1 cellular context compared by ENCODE assay signal in the genomic region with DNA sequence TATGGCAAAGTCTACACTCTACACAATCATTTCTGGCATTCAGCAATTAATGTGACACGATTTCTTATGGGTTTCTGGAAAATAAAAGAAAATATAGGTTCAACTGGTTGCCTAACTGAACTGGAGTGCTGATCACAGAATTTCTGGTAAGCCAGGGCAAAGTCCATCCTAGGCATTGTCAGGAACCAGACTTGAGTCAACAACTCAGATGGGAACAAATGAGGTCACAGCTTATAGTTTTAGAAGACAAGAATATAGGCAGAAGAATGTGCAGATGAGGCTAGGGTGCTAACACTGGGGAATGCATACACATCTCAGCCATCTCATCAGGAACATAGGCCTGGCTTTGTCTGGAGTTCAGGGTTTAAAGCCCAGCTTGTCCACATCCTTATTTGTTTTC.
TF ChIP-seq lines count a peak whose summit lies in the region.

No MANE protein-coding gene starts in this region.

TF ChIP-seq in HepG2, 621 proteins besides CTCF, POLR2A, EP300 and RAD21 (continued from another document and continues in another):
- TF ChIP-seq, protein P1, sequence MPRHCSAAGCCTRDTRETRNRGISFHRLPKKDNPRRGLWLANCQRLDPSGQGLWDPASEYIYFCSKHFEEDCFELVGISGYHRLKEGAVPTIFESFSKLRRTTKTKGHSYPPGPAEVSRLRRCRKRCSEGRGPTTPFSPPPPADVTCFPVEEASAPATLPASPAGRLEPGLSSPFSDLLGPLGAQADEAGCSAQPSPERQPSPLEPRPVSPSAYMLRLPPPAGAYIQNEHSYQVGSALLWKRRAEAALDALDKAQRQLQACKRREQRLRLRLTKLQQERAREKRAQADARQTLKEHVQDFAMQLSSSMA (CRISPR knock-in tag; IDR thresholded peaks at IDR 0.05) = no peak
- TF ChIP-seq RNF2 (conservative IDR thresholded peaks at IDR 0.05; ENCODE audit: low read depth) (no peak), NFRKB (IDR thresholded peaks at IDR 0.05) (no peak), NBN (conservative IDR thresholded peaks at IDR 0.05) (no peak), SRSF9 (IDR thresholded peaks at IDR 0.05; ENCODE audit: borderline replicate concordance, insufficient read depth, low read depth, low read length, poor library complexity, severe bottlenecking) (no peak), ZNF331 (CRISPR knock-in tag; IDR thresholded peaks at IDR 0.05) (peak; percentile 60; the same call in 1 of the 2 replicates), ZNF121 (CRISPR knock-in tag; IDR thresholded peaks at IDR 0.05) (no peak), FOXO1 (CRISPR knock-in tag; IDR thresholded peaks at IDR 0.05) (peak; percentile 36; the same call in 1 of the 2 replicates), ZBTB20 (CRISPR knock-in tag; IDR thresholded peaks at IDR 0.05; ENCODE audit: borderline replicate concordance, low read depth) (peak; percentile 70; the same call in 1 of the 2 replicates), DPF2 (CRISPR knock-in tag; IDR thresholded peaks at IDR 0.05; ENCODE audit: borderline replicate concordance, low read depth) (no peak), NR1H2 (CRISPR knock-in tag; IDR thresholded peaks at IDR 0.05; ENCODE audit: borderline replicate concordance, low read depth) (no peak), JUN (CRISPR knock-in tag; IDR thresholded peaks at IDR 0.05) (no peak), NR2C2 (CRISPR knock-in tag; IDR thresholded peaks at IDR 0.05; ENCODE audit: borderline replicate concordance) (no peak; the same call in 1 of the 2 replicates), MTA3 (CRISPR knock-in tag; IDR thresholded peaks at IDR 0.05) (no peak), RELA (CRISPR knock-in tag; IDR thresholded peaks at IDR 0.05) (no peak), HOXA5 (CRISPR knock-in tag; IDR thresholded peaks at IDR 0.05) (no peak), JDP2 (CRISPR knock-in tag; IDR thresholded peaks at IDR 0.05; ENCODE audit: borderline replicate concordance) (no peak), KDM5A (IDR thresholded peaks at IDR 0.05; ENCODE audit: borderline replicate concordance, low read length) (no peak), AGO2 (optimal IDR thresholded peaks at IDR 0.05; ENCODE audit: low read depth, low read length) (no peak), ZNF30 (CRISPR knock-in tag; IDR thresholded peaks at IDR 0.05) (no peak), ESRRA (CRISPR knock-in tag; IDR thresholded peaks at IDR 0.05; ENCODE audit: low read depth) (no peak), MYNN (CRISPR knock-in tag; IDR thresholded peaks at IDR 0.05; ENCODE audit: low read depth) (no peak), GATAD2A (CRISPR knock-in tag; IDR thresholded peaks at IDR 0.05) (peak; percentile 80), ZFP1 (CRISPR knock-in tag; IDR thresholded peaks at IDR 0.05) (no peak), ZEB1 (IDR thresholded peaks at IDR 0.05; ENCODE audit: insufficient replicate concordance, low read depth) (no peak), IRX3 (CRISPR knock-in tag; IDR thresholded peaks at IDR 0.05; ENCODE audit: borderline replicate concordance, low read depth) (no peak)
- TF ChIP-seq, protein P2, sequence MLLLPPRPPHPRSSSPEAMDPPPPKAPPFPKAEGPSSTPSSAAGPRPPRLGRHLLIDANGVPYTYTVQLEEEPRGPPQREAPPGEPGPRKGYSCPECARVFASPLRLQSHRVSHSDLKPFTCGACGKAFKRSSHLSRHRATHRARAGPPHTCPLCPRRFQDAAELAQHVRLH (CRISPR knock-in tag; IDR thresholded peaks at IDR 0.05; ENCODE audit: borderline replicate concordance, low read depth) = no peak
- TF ChIP-seq, protein P3, sequence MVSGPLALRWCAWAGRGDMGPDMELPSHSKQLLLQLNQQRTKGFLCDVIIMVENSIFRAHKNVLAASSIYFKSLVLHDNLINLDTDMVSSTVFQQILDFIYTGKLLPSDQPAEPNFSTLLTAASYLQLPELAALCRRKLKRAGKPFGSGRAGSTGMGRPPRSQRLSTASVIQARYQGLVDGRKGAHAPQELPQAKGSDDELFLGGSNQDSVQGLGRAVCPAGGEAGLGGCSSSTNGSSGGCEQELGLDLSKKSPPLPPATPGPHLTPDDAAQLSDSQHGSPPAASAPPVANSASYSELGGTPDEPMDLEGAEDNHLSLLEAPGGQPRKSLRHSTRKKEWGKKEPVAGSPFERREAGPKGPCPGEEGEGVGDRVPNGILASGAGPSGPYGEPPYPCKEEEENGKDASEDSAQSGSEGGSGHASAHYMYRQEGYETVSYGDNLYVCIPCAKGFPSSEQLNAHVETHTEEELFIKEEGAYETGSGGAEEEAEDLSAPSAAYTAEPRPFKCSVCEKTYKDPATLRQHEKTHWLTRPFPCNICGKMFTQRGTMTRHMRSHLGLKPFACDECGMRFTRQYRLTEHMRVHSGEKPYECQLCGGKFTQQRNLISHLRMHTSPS (CRISPR knock-in tag; IDR thresholded peaks at IDR 0.05; ENCODE audit: low read depth) = no peak
- TF ChIP-seq, protein P4, sequence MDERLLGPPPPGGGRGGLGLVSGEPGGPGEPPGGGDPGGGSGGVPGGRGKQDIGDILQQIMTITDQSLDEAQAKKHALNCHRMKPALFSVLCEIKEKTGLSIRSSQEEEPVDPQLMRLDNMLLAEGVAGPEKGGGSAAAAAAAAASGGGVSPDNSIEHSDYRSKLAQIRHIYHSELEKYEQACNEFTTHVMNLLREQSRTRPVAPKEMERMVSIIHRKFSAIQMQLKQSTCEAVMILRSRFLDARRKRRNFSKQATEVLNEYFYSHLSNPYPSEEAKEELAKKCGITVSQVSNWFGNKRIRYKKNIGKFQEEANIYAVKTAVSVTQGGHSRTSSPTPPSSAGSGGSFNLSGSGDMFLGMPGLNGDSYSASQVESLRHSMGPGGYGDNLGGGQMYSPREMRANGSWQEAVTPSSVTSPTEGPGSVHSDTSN (CRISPR knock-in tag; IDR thresholded peaks at IDR 0.05) = no peak
- TF ChIP-seq, protein P5, sequence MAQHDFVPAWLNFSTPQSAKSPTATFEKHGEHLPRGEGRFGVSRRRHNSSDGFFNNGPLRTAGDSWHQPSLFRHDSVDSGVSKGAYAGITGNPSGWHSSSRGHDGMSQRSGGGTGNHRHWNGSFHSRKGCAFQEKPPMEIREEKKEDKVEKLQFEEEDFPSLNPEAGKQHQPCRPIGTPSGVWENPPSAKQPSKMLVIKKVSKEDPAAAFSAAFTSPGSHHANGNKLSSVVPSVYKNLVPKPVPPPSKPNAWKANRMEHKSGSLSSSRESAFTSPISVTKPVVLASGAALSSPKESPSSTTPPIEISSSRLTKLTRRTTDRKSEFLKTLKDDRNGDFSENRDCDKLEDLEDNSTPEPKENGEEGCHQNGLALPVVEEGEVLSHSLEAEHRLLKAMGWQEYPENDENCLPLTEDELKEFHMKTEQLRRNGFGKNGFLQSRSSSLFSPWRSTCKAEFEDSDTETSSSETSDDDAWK (CRISPR knock-in tag; IDR thresholded peaks at IDR 0.05) = no peak
- TF ChIP-seq, protein P6, sequence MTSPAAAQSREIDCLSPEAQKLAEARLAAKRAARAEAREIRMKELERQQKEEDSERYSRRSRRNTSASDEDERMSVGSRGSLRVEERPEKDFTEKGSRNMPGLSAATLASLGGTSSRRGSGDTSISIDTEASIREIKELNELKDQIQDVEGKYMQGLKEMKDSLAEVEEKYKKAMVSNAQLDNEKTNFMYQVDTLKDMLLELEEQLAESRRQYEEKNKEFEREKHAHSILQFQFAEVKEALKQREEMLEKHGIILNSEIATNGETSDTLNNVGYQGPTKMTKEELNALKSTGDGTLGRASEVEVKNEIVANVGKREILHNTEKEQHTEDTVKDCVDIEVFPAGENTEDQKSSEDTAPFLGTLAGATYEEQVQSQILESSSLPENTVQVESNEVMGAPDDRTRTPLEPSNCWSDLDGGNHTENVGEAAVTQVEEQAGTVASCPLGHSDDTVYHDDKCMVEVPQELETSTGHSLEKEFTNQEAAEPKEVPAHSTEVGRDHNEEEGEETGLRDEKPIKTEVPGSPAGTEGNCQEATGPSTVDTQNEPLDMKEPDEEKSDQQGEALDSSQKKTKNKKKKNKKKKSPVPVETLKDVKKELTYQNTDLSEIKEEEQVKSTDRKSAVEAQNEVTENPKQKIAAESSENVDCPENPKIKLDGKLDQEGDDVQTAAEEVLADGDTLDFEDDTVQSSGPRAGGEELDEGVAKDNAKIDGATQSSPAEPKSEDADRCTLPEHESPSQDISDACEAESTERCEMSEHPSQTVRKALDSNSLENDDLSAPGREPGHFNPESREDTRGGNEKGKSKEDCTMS (CRISPR knock-in tag; conservative IDR thresholded peaks at IDR 0.05) = no peak
- TF ChIP-seq, protein P7, sequence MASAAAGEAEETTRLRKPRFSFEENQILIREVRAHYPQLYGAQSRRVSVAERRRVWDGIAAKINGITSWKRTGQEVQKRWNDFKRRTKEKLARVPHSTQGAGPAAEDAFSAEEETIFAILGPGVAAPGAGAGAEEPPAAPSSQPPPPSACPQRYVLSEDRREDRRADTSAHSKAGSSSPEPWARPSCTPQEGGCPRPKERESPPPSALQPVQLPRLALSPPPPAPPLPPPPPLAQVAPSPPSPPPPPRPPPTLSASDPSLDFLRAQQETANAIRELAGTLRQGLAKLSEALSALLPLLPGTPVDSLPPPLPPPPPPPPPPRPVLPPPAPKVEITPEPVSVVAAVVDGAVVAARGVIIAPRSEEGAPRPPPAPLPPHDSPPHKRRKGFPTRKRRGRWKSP (CRISPR knock-in tag; IDR thresholded peaks at IDR 0.05) = no peak
- TF ChIP-seq, protein P8, sequence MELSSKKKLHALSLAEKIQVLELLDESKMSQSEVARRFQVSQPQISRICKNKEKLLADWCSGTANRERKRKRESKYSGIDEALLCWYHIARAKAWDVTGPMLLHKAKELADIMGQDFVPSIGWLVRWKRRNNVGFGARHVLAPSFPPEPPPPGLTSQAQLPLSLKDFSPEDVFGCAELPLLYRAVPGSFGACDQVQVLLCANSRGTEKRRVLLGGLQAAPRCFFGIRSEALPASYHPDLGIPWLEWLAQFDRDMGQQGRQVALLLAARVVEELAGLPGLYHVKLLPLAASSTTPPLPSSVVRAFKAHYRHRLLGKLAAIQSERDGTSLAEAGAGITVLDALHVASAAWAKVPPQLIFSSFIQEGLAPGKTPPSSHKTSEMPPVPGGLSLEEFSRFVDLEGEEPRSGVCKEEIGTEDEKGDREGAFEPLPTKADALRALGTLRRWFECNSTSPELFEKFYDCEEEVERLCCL (CRISPR knock-in tag; IDR thresholded peaks at IDR 0.05; ENCODE audit: borderline replicate concordance) = no peak
- TF ChIP-seq, protein P9, sequence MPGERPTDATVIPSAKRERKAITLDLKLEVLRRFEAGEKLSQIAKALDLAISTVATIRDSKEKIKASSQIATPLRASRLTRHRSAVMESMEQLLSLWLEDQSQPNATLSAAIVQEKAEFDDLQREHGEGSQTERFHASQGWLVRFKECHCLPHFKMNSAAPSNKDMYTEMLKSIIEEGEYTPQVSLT (CRISPR knock-in tag; IDR thresholded peaks at IDR 0.05; ENCODE audit: borderline replicate concordance, low read depth) = no peak
- TF ChIP-seq, protein P10, sequence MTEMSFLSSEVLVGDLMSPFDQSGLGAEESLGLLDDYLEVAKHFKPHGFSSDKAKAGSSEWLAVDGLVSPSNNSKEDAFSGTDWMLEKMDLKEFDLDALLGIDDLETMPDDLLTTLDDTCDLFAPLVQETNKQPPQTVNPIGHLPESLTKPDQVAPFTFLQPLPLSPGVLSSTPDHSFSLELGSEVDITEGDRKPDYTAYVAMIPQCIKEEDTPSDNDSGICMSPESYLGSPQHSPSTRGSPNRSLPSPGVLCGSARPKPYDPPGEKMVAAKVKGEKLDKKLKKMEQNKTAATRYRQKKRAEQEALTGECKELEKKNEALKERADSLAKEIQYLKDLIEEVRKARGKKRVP (CRISPR knock-in tag; IDR thresholded peaks at IDR 0.05) = no peak
- TF ChIP-seq, protein P11, sequence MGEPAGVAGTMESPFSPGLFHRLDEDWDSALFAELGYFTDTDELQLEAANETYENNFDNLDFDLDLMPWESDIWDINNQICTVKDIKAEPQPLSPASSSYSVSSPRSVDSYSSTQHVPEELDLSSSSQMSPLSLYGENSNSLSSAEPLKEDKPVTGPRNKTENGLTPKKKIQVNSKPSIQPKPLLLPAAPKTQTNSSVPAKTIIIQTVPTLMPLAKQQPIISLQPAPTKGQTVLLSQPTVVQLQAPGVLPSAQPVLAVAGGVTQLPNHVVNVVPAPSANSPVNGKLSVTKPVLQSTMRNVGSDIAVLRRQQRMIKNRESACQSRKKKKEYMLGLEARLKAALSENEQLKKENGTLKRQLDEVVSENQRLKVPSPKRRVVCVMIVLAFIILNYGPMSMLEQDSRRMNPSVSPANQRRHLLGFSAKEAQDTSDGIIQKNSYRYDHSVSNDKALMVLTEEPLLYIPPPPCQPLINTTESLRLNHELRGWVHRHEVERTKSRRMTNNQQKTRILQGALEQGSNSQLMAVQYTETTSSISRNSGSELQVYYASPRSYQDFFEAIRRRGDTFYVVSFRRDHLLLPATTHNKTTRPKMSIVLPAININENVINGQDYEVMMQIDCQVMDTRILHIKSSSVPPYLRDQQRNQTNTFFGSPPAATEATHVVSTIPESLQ (CRISPR knock-in tag; conservative IDR thresholded peaks at IDR 0.05) = no peak
- TF ChIP-seq, protein P12, sequence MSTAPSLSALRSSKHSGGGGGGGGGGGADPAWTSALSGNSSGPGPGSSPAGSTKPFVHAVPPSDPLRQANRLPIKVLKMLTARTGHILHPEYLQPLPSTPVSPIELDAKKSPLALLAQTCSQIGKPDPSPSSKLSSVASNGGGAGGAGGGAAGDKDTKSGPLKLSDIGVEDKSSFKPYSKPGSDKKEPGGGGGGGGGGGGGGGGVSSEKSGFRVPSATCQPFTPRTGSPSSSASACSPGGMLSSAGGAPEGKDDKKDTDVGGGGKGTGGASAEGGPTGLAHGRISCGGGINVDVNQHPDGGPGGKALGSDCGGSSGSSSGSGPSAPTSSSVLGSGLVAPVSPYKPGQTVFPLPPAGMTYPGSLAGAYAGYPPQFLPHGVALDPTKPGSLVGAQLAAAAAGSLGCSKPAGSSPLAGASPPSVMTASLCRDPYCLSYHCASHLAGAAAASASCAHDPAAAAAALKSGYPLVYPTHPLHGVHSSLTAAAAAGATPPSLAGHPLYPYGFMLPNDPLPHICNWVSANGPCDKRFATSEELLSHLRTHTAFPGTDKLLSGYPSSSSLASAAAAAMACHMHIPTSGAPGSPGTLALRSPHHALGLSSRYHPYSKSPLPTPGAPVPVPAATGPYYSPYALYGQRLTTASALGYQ (CRISPR knock-in tag; IDR thresholded peaks at IDR 0.05) = no peak
- TF ChIP-seq, protein P13, sequence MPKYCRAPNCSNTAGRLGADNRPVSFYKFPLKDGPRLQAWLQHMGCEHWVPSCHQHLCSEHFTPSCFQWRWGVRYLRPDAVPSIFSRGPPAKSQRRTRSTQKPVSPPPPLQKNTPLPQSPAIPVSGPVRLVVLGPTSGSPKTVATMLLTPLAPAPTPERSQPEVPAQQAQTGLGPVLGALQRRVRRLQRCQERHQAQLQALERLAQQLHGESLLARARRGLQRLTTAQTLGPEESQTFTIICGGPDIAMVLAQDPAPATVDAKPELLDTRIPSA (CRISPR knock-in tag; IDR thresholded peaks at IDR 0.05; ENCODE audit: borderline replicate concordance) = no peak
- TF ChIP-seq, protein P14, sequence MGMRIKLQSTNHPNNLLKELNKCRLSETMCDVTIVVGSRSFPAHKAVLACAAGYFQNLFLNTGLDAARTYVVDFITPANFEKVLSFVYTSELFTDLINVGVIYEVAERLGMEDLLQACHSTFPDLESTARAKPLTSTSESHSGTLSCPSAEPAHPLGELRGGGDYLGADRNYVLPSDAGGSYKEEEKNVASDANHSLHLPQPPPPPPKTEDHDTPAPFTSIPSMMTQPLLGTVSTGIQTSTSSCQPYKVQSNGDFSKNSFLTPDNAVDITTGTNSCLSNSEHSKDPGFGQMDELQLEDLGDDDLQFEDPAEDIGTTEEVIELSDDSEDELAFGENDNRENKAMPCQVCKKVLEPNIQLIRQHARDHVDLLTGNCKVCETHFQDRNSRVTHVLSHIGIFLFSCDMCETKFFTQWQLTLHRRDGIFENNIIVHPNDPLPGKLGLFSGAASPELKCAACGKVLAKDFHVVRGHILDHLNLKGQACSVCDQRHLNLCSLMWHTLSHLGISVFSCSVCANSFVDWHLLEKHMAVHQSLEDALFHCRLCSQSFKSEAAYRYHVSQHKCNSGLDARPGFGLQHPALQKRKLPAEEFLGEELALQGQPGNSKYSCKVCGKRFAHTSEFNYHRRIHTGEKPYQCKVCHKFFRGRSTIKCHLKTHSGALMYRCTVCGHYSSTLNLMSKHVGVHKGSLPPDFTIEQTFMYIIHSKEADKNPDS (CRISPR knock-in tag; IDR thresholded peaks at IDR 0.05) = no peak
